In the genomic region with DNA sequence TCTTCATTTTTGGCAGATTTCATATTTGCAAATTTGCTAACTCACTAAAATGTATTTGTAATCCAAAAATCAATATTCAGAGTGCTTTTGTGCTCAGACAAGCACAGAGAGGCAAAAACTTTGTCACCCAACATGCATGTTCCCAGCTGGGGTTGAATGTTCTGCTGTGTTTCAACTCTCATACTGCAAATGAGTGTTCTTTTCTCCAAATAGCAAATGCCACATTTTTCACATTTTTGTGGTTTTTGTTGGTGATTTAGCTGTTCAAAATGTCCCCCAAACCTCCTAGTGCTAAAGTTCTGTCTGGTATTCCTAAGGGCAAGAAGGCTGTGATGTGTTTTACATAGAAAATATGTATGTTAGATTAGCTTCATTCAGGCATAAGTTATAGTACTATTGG, we compare ENCODE assay signal across 18 cellular contexts.
DNase-seq lines count a peak whose midpoint lies in the region; ATAC-seq and TF ChIP-seq lines count a peak whose summit lies in the region.
"Had no signal": no experiment of that assay in that cellular context is flagged by ENCODE, and none has a peak within 500 bp of the region (broad histone marks: within the 10 kb centered on the region; RNA-seq: fewer than 3 reads in every experiment).

No MANE protein-coding gene starts in this region.

- no peaks in the 10 kb centered on the region for H3K9me2 ChIP-seq in GM23248 (ENCODE audit: insufficient read depth)

- peak overlapping the region; percentile 16 for H3K4me2 ChIP-seq in GM23248 (ENCODE audit: unreplicated experiment)

- peaks cover 12% of the 10 kb centered on the region for H3K4me1 ChIP-seq in GM23248 (ENCODE audit: insufficient read depth)
- no peaks in the 10 kb centered on the region for H3K4me1 ChIP-seq in spleen
- no peaks in the 10 kb centered on the region for H3K4me1 ChIP-seq in HAP-1
- H3K4me1 ChIP-seq: left lung, vagina had no signal

- H2AFZ ChIP-seq in GM23248, result no peak overlapping the region

- TF ChIP-seq POLR2A in spleen (IDR thresholded peaks at IDR 0.05), result no peak

- H3K9me3 ChIP-seq in GM23248 (ENCODE audit: low read depth), result no peaks in the 10 kb centered on the region
- H3K9me3 ChIP-seq in spleen, result no peaks in the 10 kb centered on the region
- H3K9me3 ChIP-seq in HAP-1, result no peaks in the 10 kb centered on the region
- H3K9me3 ChIP-seq: left lung, SJSA1, vagina had no signal

- intact Hi-C loops in spleen (cut with DNase I; ENCODE audit: low total_unique reads), result no loop called here

- ATAC-seq in HG03175 (IDR thresholded peaks at IDR 0.05; ENCODE audit: unreplicated experiment), result no peak
- ATAC-seq: activated T-helper 17 cell treated with anti-CD3 and anti-CD28 coated beads, Interleukin-2, amount 50 U/mL, for 72 hours; left lung; natural killer cell had no signal

- H3K4me3 ChIP-seq in GM23248 (no peak overlapping the region), retinal pigment epithelial cell (ENCODE audit: low read length) (no peak overlapping the region), spleen (no peak overlapping the region), HAP-1 (no peak overlapping the region)
- H3K4me3 ChIP-seq: left lung, SJSA1, vagina had no signal

- H3K27me3 ChIP-seq in GM23248 (replicated peaks; ENCODE audit: insufficient read depth), result no peaks in the 10 kb centered on the region
- H3K27me3 ChIP-seq in spleen (replicated peaks in 1 of 7), result no peaks in the 10 kb centered on the region
- no peaks in the 10 kb centered on the region for H3K27me3 ChIP-seq in HAP-1 (ENCODE audit: low read depth)
- H3K27me3 ChIP-seq: left lung, SJSA1, vagina had no signal

- H3K79me2 ChIP-seq in GM23248 (ENCODE audit: insufficient read depth), result no peaks in the 10 kb centered on the region

- in situ Hi-C loops in GM23248 (cut with MboI) (no loop called here), HAP-1 (cut with MboI; ENCODE audit: low sequenced_read_pairs) (no loop called here)

- H3K36me3 ChIP-seq in GM23248 (ENCODE audit: low read depth) (no peaks in the 10 kb centered on the region), spleen (no peaks in the 10 kb centered on the region), HAP-1 (replicated peaks) (no peaks in the 10 kb centered on the region)
- H3K36me3 ChIP-seq: left lung, SJSA1, vagina had no signal

- H3K9ac ChIP-seq in GM23248, result no peak overlapping the region

- no peak overlapping the region for H3K27ac ChIP-seq in GM23248
- no peak overlapping the region for H3K27ac ChIP-seq in spleen
- H3K27ac ChIP-seq: left lung, SJSA1, vagina had no signal

- TF ChIP-seq CTCF in retinal pigment epithelial cell (conservative IDR thresholded peaks at IDR 0.05; ENCODE audit: low read depth, low read length) (no peak), spleen (IDR thresholded peaks at IDR 0.05 in 8 of 11, conservative IDR thresholded peaks at IDR 0.05 in 3 of 11) (no peak)

- no peaks in the 10 kb centered on the region for H3F3A ChIP-seq in GM23248 (ENCODE audit: insufficient read depth)

- H4K20me1 ChIP-seq in GM23248 (ENCODE audit: insufficient read depth), result no peaks in the 10 kb centered on the region

- peak; percentile 56 for DNase-seq in GM23248
- peak; percentile 68 for DNase-seq in amniotic epithelial cell (ENCODE audit: low read depth)
- DNase-seq in fibroblast of the conjunctiva (ENCODE audit: low read depth), result peak; percentile 23
- peak; percentile 62 for DNase-seq in retinal pigment epithelial cell (ENCODE audit: low read depth)
- no peak for DNase-seq in spleen
- DNase-seq in HAP-1 (ENCODE audit: low spot score in 2 of 2), result no peak
- no peak for DNase-seq in NCI-H187 treated with DMSO at 0.1 percent for 48 hours (lab: John Stamatoyannopoulos, UW)
- DNase-seq: activated CD4-positive, alpha-beta memory T cell treated with anti-CD3 and anti-CD28 coated beads, Interleukin-2, amount 10 ng/mL, durations not matched to agents 7 days and 5 days; CD4-positive, alpha-beta T cell; left lung; natural killer cell; NCI-H2171 treated with DMSO at 0.1 percent for 48 hours; NK-92 treated with Interleukin-12 subunit alpha and Interleukin-12 subunit beta, amount 100 ng/mL, for 24 hours; stimulated activated naive CD4-positive, alpha-beta T cell treated with Interleukin-2 at 50 U/mL for 16 hours had no signal

Comparison
In these comparisons a context has a peak if more than half of its experiments do, and no peak if none do; other contexts are left out.
1. DNase-seq: peak in GM23248 (single experiment), amniotic epithelial cell (single experiment), fibroblast of the conjunctiva (single experiment) and retinal pigment epithelial cell (single experiment); none in spleen (single experiment), HAP-1 (0 of 2) and NCI-H187 treated with DMSO at 0.1 percent for 48 hours (single experiment).